Comparison of ENCODE assay signal across 12 cellular contexts in genomic region chr1:244448279-244449036, GRCh38. TPM values are rescaled to one million over a fixed set of nuclear protein-coding genes. Genes with fewer than 3 reads are reported as not detected.
DNase-seq lines count a peak whose midpoint lies in the region; ATAC-seq and TF ChIP-seq lines count a peak whose summit lies in the region.
"Had no signal": no experiment of that assay in that cellular context is flagged by ENCODE, and none has a peak within 500 bp of the region (broad histone marks: within the 10 kb centered on the region; RNA-seq: fewer than 3 reads in every experiment).

No MANE protein-coding gene starts in this region.

- 49% methylated on average over 5 of the region's 5 CpGs for WGBS in esophagus muscularis mucosa
- WGBS in sigmoid colon, 2 donors = 76 to 77% methylated on average over 5 of the region's 5 CpGs
- 91 to 93% methylated on average over 5 of the region's 5 CpGs for WGBS in heart right ventricle, 2 donors

- H3K36me3 ChIP-seq in DOHH2 (ENCODE audit: control insufficient read depth, low read length) (peaks cover 65% of the 10 kb centered on the region), OCI-LY7 (ENCODE audit: insufficient read depth, low read length) (peaks cover 64% of the 10 kb centered on the region), esophagus muscularis mucosa (peaks cover 0 to 5% (median 0%) of the 10 kb centered on the region in 4 donors), sigmoid colon (no peaks in the 10 kb centered on the region), heart right ventricle (peaks cover 0 to 6% (median 0%) of the 10 kb centered on the region in 9 donors)

- H3K9me3 ChIP-seq in DOHH2 (ENCODE audit: control insufficient read depth, insufficient read depth, low read length) = no peaks in the 10 kb centered on the region
- peaks cover 11% of the 10 kb centered on the region; the same call in 1 of the 2 replicates for H3K9me3 ChIP-seq in OCI-LY7 (ENCODE audit: low read length)
- H3K9me3 ChIP-seq in esophagus muscularis mucosa = no peaks in the 10 kb centered on the region
- H3K9me3 ChIP-seq in sigmoid colon = no peaks in the 10 kb centered on the region
- H3K9me3 ChIP-seq in heart right ventricle = no peaks in the 10 kb centered on the region

- H3K79me2 ChIP-seq in DOHH2 (ENCODE audit: control insufficient read depth, low read length) = peaks cover 80% of the 10 kb centered on the region
- peaks cover 77% of the 10 kb centered on the region for H3K79me2 ChIP-seq in OCI-LY7 (ENCODE audit: insufficient read depth, low read depth, low read length)

- H3K9me2 ChIP-seq in DOHH2 (replicated peaks; ENCODE audit: control insufficient read depth, low read length) (no peaks in the 10 kb centered on the region), OCI-LY7 (ENCODE audit: insufficient read depth, low read length) (no peaks in the 10 kb centered on the region)

- peak overlapping the region; percentile 74 for H3K4me2 ChIP-seq in DOHH2 (ENCODE audit: low read length)
- H3K4me2 ChIP-seq in OCI-LY7 (ENCODE audit: low read length) = peak overlapping the region; percentile 92

- no peak for ATAC-seq in heart right ventricle

- BruUV-seq in OCI-LY7 (replicated peaks; lab: Mats Ljungman, UMichigan) = no TSS peak

- TF ChIP-seq POLR2A in esophagus muscularis mucosa (IDR thresholded peaks at IDR 0.05; ENCODE audit: low read depth) (no peak), sigmoid colon (IDR thresholded peaks at IDR 0.05) (no peak)

- intact Hi-C loops in OCI-LY7 (cut with micrococcal nuclease; ENCODE audit: unreplicated experiment) = no loop called here
- intact Hi-C loops in esophagus muscularis mucosa (cut with DNase I) = loop anchor here (10.0 kb wide), 1 partner anchor 404 kb away; no protein-coding TSS in a partner anchor
- intact Hi-C loops in sigmoid colon (cut with DNase I) = no loop called here
- intact Hi-C loops in heart right ventricle (cut with DNase I) = no loop called here

- H4K20me1 ChIP-seq in DOHH2 (ENCODE audit: control insufficient read depth, insufficient read depth, low read depth, low read length) (peaks cover 13% of the 10 kb centered on the region; the same call in 1 of the 2 replicates), OCI-LY7 (ENCODE audit: insufficient read depth, low read length) (peaks cover 27% of the 10 kb centered on the region)

- TF ChIP-seq EP300 in esophagus muscularis mucosa (IDR thresholded peaks at IDR 0.05) = no peak
- no peak for TF ChIP-seq EP300 in sigmoid colon (IDR thresholded peaks at IDR 0.05)

- TF ChIP-seq CTCF in DOHH2 (IDR thresholded peaks at IDR 0.05; ENCODE audit: low read depth, low read length, poor library complexity, severe bottlenecking) (no peak), OCI-LY7 (conservative IDR thresholded peaks at IDR 0.05; ENCODE audit: low read length) (no peak), esophagus muscularis mucosa (IDR thresholded peaks at IDR 0.05) (no peak), sigmoid colon (IDR thresholded peaks at IDR 0.05) (no peak), heart right ventricle (IDR thresholded peaks at IDR 0.05) (no peak)

- H3K27me3 ChIP-seq in DOHH2 (ENCODE audit: control insufficient read depth, low read length) = no peaks in the 10 kb centered on the region
- no peaks in the 10 kb centered on the region for H3K27me3 ChIP-seq in esophagus muscularis mucosa
- H3K27me3 ChIP-seq in sigmoid colon = no peaks in the 10 kb centered on the region
- H3K27me3 ChIP-seq in heart right ventricle = no peaks in the 10 kb centered on the region

- H3F3A ChIP-seq in DOHH2 (ENCODE audit: control insufficient read depth, insufficient read depth) = no peaks in the 10 kb centered on the region

- CTCF ChIA-PET in OCI-LY7 (lab: Charles Lee; ENCODE audit: unreplicated experiment) = no interaction called here

- no peak overlapping the region for H2AFZ ChIP-seq in OCI-LY7 (ENCODE audit: low read length)

- DNase-seq in OCI-LY7 (ENCODE audit: low spot score) (no peak), esophagus muscularis mucosa (ENCODE audit: extremely low spot score) (no peak), sigmoid colon (no peak), NCI-H128 (lab: John Stamatoyannopoulos, UW; ENCODE audit: unreplicated experiment) (no peak), NOMO-1 (lab: John Stamatoyannopoulos, UW; ENCODE audit: unreplicated experiment in 2 of 2) (no peak), heart right ventricle (no peak)
- DNase-seq: cerebellar nuclear complex, DMS153, foreskin melanocyte, NCI-H187, retina had no signal

- POLR2A ChIA-PET in OCI-LY7 (lab: Charles Lee) = interaction anchor here (0.5 to 2.8 kb wide), 5 partner anchors 10 to 430 kb away, joined by 3 to 11 read pairs (median 3); no protein-coding TSS in a partner anchor

- 0 out of 2 replicates have a peak overlapping the region, but pooled peaks have one; percentile 2 for H3K4me3 ChIP-seq in DOHH2 (ENCODE audit: low read length)
- H3K4me3 ChIP-seq in OCI-LY7 (ENCODE audit: low read depth, low read length, poor library complexity, severe bottlenecking) = peak overlapping the region; percentile 17
- H3K4me3 ChIP-seq in esophagus muscularis mucosa = peak overlapping the region in 3 of 4 donors; percentile 3 to 8 (median 5)
- H3K4me3 ChIP-seq in sigmoid colon = no peak overlapping the region
- no peak overlapping the region for H3K4me3 ChIP-seq in heart right ventricle

- H3K4me1 ChIP-seq in DOHH2 (ENCODE audit: control insufficient read depth, low read length) (peaks cover 43% of the 10 kb centered on the region), OCI-LY7 (ENCODE audit: insufficient read depth, low read length, poor library complexity, severe bottlenecking) (peaks cover 42% of the 10 kb centered on the region), esophagus muscularis mucosa (peaks cover 33 to 72% (median 70%) of the 10 kb centered on the region in 4 donors), sigmoid colon (peaks cover 0 to 67% (median 55%) of the 10 kb centered on the region in 4 donors), heart right ventricle (peaks cover 10 to 62% (median 30%) of the 10 kb centered on the region in 9 donors)

- H3K27ac ChIP-seq in DOHH2 (ENCODE audit: low read depth, low read length) (no peak overlapping the region), OCI-LY7 (ENCODE audit: low read depth, low read length, poor library complexity, severe bottlenecking) (no peak overlapping the region), esophagus muscularis mucosa (replicated peaks in 1 of 4) (peak overlapping the region; percentile 96 to 97 (median 96)), sigmoid colon (peak overlapping the region; percentile 93 to 99 (median 97)), heart right ventricle (no peak overlapping the region)

RNA-seq across cellular contexts. Expression of gene ADSS2, which starts 3.3 kb away (rescaled TPM):
- total RNA-seq in OCI-LY7 (2014; rRNA removed; shearing (Covaris generic)) = 35.2 and 36.5 TPM in 2 replicates
- 49.0 and 54.6 TPM in 2 replicates for total RNA-seq in OCI-LY7 (2022)
- total RNA-seq in esophagus muscularis mucosa = 10 to 100 TPM; 40.9 to 49.4 (median 46.7) TPM
- 10 to 100 TPM; 23.8 to 42.0 (median 31.7) TPM for total RNA-seq in sigmoid colon
- polyA plus RNA-seq in sigmoid colon = 10 to 100 TPM; 27.3 to 38.4 (median 30.0) TPM
- total RNA-seq in heart right ventricle = 10 to 100 TPM in 1 of 10 donors, 1 to 10 TPM in 9; 4.5 to 16.2 (median 7.0) TPM
- polyA plus RNA-seq in heart right ventricle = 1 to 10 TPM; 8.6 to 9.6 TPM

RNA-seq across cellular contexts. Expression of gene CATSPERE, which starts 12.6 kb away (rescaled TPM):
- 0.41 TPM in 1 of 2 replicates, not detected in the other for total RNA-seq in OCI-LY7 (2014; rRNA removed; shearing (Covaris generic))
- total RNA-seq in OCI-LY7 (2022) (0.79 and 1.1 TPM in 2 replicates), esophagus muscularis mucosa (1 to 10 TPM; 1.4 to 3.5 (median 2.1) TPM), sigmoid colon (1 to 10 TPM; 1.1 to 2.0 (median 1.5) TPM), heart right ventricle (under 1 TPM in 9 of 10 donors, not detected in 1; 0.15 to 0.83 (median 0.28) TPM)
- polyA plus RNA-seq in sigmoid colon (under 1 TPM in 1 of 3 donors, not detected in 2; 0.31 TPM), heart right ventricle (under 1 TPM; 0.07 to 0.15 TPM)

Comparison
In these comparisons a context has a peak if more than half of its experiments do, and no peak if none do; other contexts are left out.
1. H3K27ac ChIP-seq: peak in esophagus muscularis mucosa (4 of 4) and sigmoid colon (4 of 4); none in DOHH2 (single experiment), OCI-LY7 (single experiment) and heart right ventricle (0 of 10).
2. H3K4me3 ChIP-seq: peak in DOHH2 (single experiment), OCI-LY7 (single experiment) and esophagus muscularis mucosa (3 of 4); none in sigmoid colon (0 of 4) and heart right ventricle (0 of 10).